Comparison of ENCODE assay signal across 2 cellular contexts in the genomic region with DNA sequence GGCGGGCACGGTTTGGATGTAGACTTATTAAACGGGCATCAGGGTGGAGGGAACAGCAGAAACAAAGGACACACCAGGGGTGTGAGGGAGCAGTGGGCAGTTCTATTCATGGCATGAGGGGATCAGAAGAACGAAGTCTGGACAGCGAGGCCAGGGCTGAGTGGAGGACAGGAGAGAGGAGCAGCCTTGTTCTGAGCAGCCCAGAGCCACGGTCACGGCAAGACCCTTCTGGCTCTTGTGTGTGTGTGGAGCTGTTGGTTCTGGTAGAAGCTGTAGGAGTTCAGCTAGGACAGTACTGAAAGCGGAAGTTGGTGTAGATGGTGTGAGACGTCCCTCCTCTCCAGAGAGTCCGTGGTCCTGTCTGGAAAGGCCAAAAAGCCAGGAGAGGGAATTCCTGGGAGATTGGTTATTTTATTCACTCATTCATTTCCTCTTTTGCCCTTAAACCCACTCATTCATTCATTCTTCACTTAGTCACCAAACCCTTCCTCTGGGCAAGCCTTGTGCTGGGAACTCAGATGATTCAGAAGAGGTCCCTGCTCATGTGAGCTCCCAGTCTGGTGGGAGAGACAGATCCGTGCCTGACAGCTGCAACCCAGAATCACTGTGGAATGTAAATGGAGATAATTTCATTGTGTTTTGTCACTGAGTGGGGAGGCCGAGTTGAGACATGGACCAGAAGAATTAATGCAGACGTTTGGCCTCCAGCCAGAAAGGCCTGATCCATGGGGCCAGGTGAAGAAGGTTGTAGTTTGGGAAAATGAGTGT.
A peak's percentile ranks its signal among the peaks of the same experiment; 100 is the strongest.
TF ChIP-seq lines count a peak whose summit lies in the region.

No MANE protein-coding gene starts in this region.

TF ChIP-seq in HEK293, 187 proteins besides CTCF, POLR2A, EP300 and RAD21:
- TF ChIP-seq, protein P1, sequence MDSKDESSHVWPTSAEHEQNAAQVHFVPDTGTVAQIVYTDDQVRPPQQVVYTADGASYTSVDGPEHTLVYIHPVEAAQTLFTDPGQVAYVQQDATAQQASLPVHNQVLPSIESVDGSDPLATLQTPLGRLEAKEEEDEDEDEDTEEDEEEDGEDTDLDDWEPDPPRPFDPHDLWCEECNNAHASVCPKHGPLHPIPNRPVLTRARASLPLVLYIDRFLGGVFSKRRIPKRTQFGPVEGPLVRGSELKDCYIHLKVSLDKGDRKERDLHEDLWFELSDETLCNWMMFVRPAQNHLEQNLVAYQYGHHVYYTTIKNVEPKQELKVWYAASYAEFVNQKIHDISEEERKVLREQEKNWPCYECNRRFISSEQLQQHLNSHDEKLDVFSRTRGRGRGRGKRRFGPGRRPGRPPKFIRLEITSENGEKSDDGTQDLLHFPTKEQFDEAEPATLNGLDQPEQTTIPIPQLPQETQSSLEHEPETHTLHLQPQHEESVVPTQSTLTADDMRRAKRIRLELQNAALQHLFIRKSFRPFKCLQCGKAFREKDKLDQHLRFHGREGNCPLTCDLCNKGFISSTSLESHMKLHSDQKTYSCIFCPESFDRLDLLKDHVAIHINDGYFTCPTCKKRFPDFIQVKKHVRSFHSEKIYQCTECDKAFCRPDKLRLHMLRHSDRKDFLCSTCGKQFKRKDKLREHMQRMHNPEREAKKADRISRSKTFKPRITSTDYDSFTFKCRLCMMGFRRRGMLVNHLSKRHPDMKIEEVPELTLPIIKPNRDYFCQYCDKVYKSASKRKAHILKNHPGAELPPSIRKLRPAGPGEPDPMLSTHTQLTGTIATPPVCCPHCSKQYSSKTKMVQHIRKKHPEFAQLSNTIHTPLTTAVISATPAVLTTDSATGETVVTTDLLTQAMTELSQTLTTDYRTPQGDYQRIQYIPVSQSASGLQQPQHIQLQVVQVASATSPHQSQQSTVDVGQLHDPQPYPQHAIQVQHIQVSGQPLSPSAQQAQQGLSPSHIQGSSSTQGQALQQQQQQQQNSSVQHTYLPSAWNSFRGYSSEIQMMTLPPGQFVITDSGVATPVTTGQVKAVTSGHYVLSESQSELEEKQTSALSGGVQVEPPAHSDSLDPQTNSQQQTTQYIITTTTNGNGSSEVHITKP (tag by site-specific recombination; IDR thresholded peaks at IDR 0.05), result 0 out of 2 replicates have a peak, but pooled peaks have one; percentile 27
- no peak for TF ChIP-seq ZNF843 (tag by site-specific recombination; IDR thresholded peaks at IDR 0.05)

TF ChIP-seq in SK-N-SH treated with all-trans-retinoic acid at 6 μM for 48 hours, 23 proteins besides CTCF, POLR2A, EP300 and RAD21 (continued from another document):
- TF ChIP-seq GLIS3 (CRISPR knock-in tag; IDR thresholded peaks at IDR 0.05), result 0 out of 2 replicates have a peak, but pooled peaks have one; percentile 54
- TF ChIP-seq ESRRG (CRISPR knock-in tag; IDR thresholded peaks at IDR 0.05), result no peak
- TF ChIP-seq, protein P2, sequence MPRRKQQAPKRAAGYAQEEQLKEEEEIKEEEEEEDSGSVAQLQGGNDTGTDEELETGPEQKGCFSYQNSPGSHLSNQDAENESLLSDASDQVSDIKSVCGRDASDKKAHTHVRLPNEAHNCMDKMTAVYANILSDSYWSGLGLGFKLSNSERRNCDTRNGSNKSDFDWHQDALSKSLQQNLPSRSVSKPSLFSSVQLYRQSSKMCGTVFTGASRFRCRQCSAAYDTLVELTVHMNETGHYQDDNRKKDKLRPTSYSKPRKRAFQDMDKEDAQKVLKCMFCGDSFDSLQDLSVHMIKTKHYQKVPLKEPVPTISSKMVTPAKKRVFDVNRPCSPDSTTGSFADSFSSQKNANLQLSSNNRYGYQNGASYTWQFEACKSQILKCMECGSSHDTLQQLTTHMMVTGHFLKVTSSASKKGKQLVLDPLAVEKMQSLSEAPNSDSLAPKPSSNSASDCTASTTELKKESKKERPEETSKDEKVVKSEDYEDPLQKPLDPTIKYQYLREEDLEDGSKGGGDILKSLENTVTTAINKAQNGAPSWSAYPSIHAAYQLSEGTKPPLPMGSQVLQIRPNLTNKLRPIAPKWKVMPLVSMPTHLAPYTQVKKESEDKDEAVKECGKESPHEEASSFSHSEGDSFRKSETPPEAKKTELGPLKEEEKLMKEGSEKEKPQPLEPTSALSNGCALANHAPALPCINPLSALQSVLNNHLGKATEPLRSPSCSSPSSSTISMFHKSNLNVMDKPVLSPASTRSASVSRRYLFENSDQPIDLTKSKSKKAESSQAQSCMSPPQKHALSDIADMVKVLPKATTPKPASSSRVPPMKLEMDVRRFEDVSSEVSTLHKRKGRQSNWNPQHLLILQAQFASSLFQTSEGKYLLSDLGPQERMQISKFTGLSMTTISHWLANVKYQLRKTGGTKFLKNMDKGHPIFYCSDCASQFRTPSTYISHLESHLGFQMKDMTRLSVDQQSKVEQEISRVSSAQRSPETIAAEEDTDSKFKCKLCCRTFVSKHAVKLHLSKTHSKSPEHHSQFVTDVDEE (CRISPR knock-in tag; IDR thresholded peaks at IDR 0.05), result peak; percentile 91
- TF ChIP-seq, protein P3, sequence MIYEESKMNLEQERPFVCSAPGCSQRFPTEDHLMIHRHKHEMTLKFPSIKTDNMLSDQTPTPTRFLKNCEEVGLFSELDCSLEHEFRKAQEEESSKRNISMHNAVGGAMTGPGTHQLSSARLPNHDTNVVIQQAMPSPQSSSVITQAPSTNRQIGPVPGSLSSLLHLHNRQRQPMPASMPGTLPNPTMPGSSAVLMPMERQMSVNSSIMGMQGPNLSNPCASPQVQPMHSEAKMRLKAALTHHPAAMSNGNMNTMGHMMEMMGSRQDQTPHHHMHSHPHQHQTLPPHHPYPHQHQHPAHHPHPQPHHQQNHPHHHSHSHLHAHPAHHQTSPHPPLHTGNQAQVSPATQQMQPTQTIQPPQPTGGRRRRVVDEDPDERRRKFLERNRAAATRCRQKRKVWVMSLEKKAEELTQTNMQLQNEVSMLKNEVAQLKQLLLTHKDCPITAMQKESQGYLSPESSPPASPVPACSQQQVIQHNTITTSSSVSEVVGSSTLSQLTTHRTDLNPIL (CRISPR knock-in tag; IDR thresholded peaks at IDR 0.05; ENCODE audit: low read depth), result no peak
- no peak for TF ChIP-seq PPARA (CRISPR knock-in tag; IDR thresholded peaks at IDR 0.05; ENCODE audit: borderline replicate concordance)
- TF ChIP-seq, protein P4, sequence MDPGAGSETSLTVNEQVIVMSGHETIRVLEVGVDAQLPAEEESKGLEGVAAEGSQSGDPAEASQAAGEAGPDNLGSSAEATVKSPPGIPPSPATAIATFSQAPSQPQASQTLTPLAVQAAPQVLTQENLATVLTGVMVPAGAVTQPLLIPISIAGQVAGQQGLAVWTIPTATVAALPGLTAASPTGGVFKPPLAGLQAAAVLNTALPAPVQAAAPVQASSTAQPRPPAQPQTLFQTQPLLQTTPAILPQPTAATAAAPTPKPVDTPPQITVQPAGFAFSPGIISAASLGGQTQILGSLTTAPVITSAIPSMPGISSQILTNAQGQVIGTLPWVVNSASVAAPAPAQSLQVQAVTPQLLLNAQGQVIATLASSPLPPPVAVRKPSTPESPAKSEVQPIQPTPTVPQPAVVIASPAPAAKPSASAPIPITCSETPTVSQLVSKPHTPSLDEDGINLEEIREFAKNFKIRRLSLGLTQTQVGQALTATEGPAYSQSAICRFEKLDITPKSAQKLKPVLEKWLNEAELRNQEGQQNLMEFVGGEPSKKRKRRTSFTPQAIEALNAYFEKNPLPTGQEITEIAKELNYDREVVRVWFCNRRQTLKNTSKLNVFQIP (CRISPR knock-in tag; IDR thresholded peaks at IDR 0.05; ENCODE audit: borderline replicate concordance, low read depth), result no peak
- TF ChIP-seq ZNF70 (CRISPR knock-in tag; IDR thresholded peaks at IDR 0.05), result no peak
- TF ChIP-seq BACH2 (CRISPR knock-in tag; IDR thresholded peaks at IDR 0.05; ENCODE audit: borderline replicate concordance), result no peak
- TF ChIP-seq ZFP3 (CRISPR knock-in tag; IDR thresholded peaks at IDR 0.05), result peak; percentile 84; the same call in 1 of the 2 replicates
- 0 out of 2 replicates have a peak, but pooled peaks have one; percentile 18 for TF ChIP-seq SNAI2 (CRISPR knock-in tag; IDR thresholded peaks at IDR 0.05)
- TF ChIP-seq ARNTL (CRISPR knock-in tag; IDR thresholded peaks at IDR 0.05; ENCODE audit: borderline replicate concordance, low read depth), result no peak
- TF ChIP-seq ZNF565 (CRISPR knock-in tag; conservative IDR thresholded peaks at IDR 0.05; ENCODE audit: low read depth), result no peak
TF ChIP-seq in SK-N-SH treated with all-trans-retinoic acid at 6 μM for 48 hours: peak in this region for 8.
